1 cellular context compared by ENCODE assay signal in genomic region chr10:43398939-43399871, GRCh38.
TF ChIP-seq lines count a peak whose summit lies in the region.

No MANE protein-coding gene starts in this region.

TF ChIP-seq in HepG2, 621 proteins besides CTCF, POLR2A, EP300 and RAD21 (continued from another document and continues in another):
- TF ChIP-seq, protein P1, sequence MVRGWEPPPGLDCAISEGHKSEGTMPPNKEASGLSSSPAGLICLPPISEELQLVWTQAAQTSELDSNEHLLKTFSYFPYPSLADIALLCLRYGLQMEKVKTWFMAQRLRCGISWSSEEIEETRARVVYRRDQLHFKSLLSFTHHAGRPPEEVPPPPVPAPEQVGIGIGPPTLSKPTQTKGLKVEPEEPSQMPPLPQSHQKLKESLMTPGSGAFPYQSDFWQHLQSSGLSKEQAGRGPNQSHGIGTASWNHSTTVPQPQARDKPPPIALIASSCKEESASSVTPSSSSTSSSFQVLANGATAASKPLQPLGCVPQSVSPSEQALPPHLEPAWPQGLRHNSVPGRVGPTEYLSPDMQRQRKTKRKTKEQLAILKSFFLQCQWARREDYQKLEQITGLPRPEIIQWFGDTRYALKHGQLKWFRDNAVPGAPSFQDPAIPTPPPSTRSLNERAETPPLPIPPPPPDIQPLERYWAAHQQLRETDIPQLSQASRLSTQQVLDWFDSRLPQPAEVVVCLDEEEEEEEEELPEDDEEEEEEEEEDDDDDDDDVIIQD (CRISPR knock-in tag; IDR thresholded peaks at IDR 0.05; ENCODE audit: low read depth) = 0 out of 2 replicates have a peak, but pooled peaks have one; percentile 11
- TF ChIP-seq THYN1 (CRISPR knock-in tag; IDR thresholded peaks at IDR 0.05; ENCODE audit: borderline replicate concordance, low read depth) (no peak), ZNF878 (CRISPR knock-in tag; IDR thresholded peaks at IDR 0.05) (0 out of 2 replicates have a peak, but pooled peaks have one; percentile 22), SMC3 (IDR thresholded peaks at IDR 0.05; ENCODE audit: low read length) (peak; percentile 28; the same call in 1 of the 2 replicates), HNRNPLL (IDR thresholded peaks at IDR 0.05; ENCODE audit: low read depth, low read length, poor library complexity, severe bottlenecking) (no peak), ELF1 (CRISPR knock-in tag; IDR thresholded peaks at IDR 0.05) (0 out of 2 replicates have a peak, but pooled peaks have one; percentile 10), KDM5A (IDR thresholded peaks at IDR 0.05; ENCODE audit: borderline replicate concordance, low read length) (no peak), ZGPAT (CRISPR knock-in tag; IDR thresholded peaks at IDR 0.05) (peak; percentile 41; the same call in 1 of the 2 replicates), ATF3 (CRISPR knock-in tag; IDR thresholded peaks at IDR 0.05) (no peak), SALL1 (CRISPR knock-in tag; IDR thresholded peaks at IDR 0.05) (peak; percentile 79), ZNF280D (CRISPR knock-in tag; IDR thresholded peaks at IDR 0.05) (no peak), TFDP2 (CRISPR knock-in tag; IDR thresholded peaks at IDR 0.05) (peak; percentile 39; the same call in 1 of the 2 replicates), ONECUT2 (CRISPR knock-in tag; IDR thresholded peaks at IDR 0.05) (peak; percentile 90), ZNF572 (CRISPR knock-in tag; IDR thresholded peaks at IDR 0.05) (no peak), ATF2 (CRISPR knock-in tag; IDR thresholded peaks at IDR 0.05) (peak; percentile 82; the same call in 1 of the 2 replicates), ZNF816 (CRISPR knock-in tag; IDR thresholded peaks at IDR 0.05; ENCODE audit: borderline replicate concordance) (no peak), NR2C2 (CRISPR knock-in tag; IDR thresholded peaks at IDR 0.05; ENCODE audit: borderline replicate concordance) (no peak), RFXAP (CRISPR knock-in tag; IDR thresholded peaks at IDR 0.05; ENCODE audit: borderline replicate concordance) (peak; percentile 56; the same call in 1 of the 2 replicates), KLF11 (CRISPR knock-in tag; IDR thresholded peaks at IDR 0.05) (no peak), SSRP1 (CRISPR knock-in tag; IDR thresholded peaks at IDR 0.05) (0 out of 2 replicates have a peak, but pooled peaks have one; percentile 34), ZNF629 (CRISPR knock-in tag; conservative IDR thresholded peaks at IDR 0.05) (0 out of 2 replicates have a peak, but pooled peaks have one; percentile 7), NR1H2 (CRISPR knock-in tag; IDR thresholded peaks at IDR 0.05; ENCODE audit: borderline replicate concordance, low read depth) (no peak), GATAD2A (CRISPR knock-in tag; IDR thresholded peaks at IDR 0.05) (peak; percentile 97), ZMYM4 (CRISPR knock-in tag; IDR thresholded peaks at IDR 0.05) (peak; percentile 66; the same call in 1 of the 2 replicates), HNF4A (CRISPR knock-in tag; IDR thresholded peaks at IDR 0.05) (peak; percentile 79), RXRA (CRISPR knock-in tag; IDR thresholded peaks at IDR 0.05) (peak; percentile 48; the same call in 1 of the 2 replicates), ZNF484 (CRISPR knock-in tag; IDR thresholded peaks at IDR 0.05; ENCODE audit: borderline replicate concordance, low read depth) (no peak), ZNF567 (CRISPR knock-in tag; IDR thresholded peaks at IDR 0.05; ENCODE audit: borderline replicate concordance) (no peak), ZNF784 (CRISPR knock-in tag; IDR thresholded peaks at IDR 0.05; ENCODE audit: borderline replicate concordance) (no peak), SRY (CRISPR knock-in tag; IDR thresholded peaks at IDR 0.05) (no peak), ZNF446 (CRISPR knock-in tag; IDR thresholded peaks at IDR 0.05) (no peak), ZNF205 (CRISPR knock-in tag; IDR thresholded peaks at IDR 0.05) (no peak), ELF3 (CRISPR knock-in tag; IDR thresholded peaks at IDR 0.05) (peak; percentile 32; the same call in 1 of the 2 replicates), TCF7L2 (IDR thresholded peaks at IDR 0.05; ENCODE audit: low read depth, low read length) (no peak), IRF2 (CRISPR knock-in tag; IDR thresholded peaks at IDR 0.05) (no peak), SOX6 (IDR thresholded peaks at IDR 0.05) (no peak), SOX6 (CRISPR knock-in tag; IDR thresholded peaks at IDR 0.05) (peak; percentile 84), SRF (IDR thresholded peaks at IDR 0.05; ENCODE audit: low read depth, low read length) (no peak), ZFP36L1 (CRISPR knock-in tag; IDR thresholded peaks at IDR 0.05) (no peak), HMG20B (CRISPR knock-in tag; conservative IDR thresholded peaks at IDR 0.05) (no peak), ZXDC (CRISPR knock-in tag; IDR thresholded peaks at IDR 0.05) (no peak), RCOR2 (CRISPR knock-in tag; IDR thresholded peaks at IDR 0.05) (peak; percentile 79; the same call in 1 of the 2 replicates)
- TF ChIP-seq, protein P2, sequence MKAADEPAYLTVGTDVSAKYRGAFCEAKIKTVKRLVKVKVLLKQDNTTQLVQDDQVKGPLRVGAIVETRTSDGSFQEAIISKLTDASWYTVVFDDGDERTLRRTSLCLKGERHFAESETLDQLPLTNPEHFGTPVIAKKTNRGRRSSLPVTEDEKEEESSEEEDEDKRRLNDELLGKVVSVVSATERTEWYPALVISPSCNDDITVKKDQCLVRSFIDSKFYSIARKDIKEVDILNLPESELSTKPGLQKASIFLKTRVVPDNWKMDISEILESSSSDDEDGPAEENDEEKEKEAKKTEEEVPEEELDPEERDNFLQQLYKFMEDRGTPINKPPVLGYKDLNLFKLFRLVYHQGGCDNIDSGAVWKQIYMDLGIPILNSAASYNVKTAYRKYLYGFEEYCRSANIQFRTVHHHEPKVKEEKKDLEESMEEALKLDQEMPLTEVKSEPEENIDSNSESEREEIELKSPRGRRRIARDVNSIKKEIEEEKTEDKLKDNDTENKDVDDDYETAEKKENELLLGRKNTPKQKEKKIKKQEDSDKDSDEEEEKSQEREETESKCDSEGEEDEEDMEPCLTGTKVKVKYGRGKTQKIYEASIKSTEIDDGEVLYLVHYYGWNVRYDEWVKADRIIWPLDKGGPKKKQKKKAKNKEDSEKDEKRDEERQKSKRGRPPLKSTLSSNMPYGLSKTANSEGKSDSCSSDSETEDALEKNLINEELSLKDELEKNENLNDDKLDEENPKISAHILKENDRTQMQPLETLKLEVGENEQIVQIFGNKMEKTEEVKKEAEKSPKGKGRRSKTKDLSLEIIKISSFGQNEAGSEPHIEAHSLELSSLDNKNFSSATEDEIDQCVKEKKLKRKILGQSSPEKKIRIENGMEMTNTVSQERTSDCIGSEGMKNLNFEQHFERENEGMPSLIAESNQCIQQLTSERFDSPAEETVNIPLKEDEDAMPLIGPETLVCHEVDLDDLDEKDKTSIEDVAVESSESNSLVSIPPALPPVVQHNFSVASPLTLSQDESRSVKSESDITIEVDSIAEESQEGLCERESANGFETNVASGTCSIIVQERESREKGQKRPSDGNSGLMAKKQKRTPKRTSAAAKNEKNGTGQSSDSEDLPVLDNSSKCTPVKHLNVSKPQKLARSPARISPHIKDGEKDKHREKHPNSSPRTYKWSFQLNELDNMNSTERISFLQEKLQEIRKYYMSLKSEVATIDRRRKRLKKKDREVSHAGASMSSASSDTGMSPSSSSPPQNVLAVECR (CRISPR knock-in tag; IDR thresholded peaks at IDR 0.05; ENCODE audit: borderline replicate concordance) = peak; percentile 56; the same call in 1 of the 2 replicates
- TF ChIP-seq, protein P3, sequence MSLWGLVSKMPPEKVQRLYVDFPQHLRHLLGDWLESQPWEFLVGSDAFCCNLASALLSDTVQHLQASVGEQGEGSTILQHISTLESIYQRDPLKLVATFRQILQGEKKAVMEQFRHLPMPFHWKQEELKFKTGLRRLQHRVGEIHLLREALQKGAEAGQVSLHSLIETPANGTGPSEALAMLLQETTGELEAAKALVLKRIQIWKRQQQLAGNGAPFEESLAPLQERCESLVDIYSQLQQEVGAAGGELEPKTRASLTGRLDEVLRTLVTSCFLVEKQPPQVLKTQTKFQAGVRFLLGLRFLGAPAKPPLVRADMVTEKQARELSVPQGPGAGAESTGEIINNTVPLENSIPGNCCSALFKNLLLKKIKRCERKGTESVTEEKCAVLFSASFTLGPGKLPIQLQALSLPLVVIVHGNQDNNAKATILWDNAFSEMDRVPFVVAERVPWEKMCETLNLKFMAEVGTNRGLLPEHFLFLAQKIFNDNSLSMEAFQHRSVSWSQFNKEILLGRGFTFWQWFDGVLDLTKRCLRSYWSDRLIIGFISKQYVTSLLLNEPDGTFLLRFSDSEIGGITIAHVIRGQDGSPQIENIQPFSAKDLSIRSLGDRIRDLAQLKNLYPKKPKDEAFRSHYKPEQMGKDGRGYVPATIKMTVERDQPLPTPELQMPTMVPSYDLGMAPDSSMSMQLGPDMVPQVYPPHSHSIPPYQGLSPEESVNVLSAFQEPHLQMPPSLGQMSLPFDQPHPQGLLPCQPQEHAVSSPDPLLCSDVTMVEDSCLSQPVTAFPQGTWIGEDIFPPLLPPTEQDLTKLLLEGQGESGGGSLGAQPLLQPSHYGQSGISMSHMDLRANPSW (CRISPR knock-in tag; IDR thresholded peaks at IDR 0.05; ENCODE audit: borderline replicate concordance) = no peak
